ENCODE assay signal across 13 cellular contexts in the genomic region with DNA sequence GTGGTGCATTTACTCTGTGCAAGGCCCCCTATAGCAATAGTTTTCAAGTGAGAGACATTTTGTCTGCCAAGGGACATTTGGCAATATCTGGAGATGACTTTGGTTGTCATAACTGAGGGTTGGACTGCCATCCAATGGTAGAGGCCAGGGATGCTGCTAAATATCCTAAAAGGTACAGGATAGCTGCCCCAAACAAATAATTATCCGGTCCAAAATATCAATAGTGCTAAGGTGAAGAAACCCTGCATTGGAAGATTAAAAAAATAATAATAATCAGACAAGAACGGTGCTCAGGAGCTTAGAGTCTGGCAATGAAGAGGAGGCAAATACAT. TPM values are rescaled to one million over a fixed set of nuclear protein-coding genes. Genes with fewer than 3 reads are reported as not detected.
DNase-seq lines count a peak whose midpoint lies in the region; ATAC-seq and TF ChIP-seq lines count a peak whose summit lies in the region.
"Had no signal": no experiment of that assay in that cellular context is flagged by ENCODE, and none has a peak within 500 bp of the region (broad histone marks: within the 10 kb centered on the region; RNA-seq: fewer than 3 reads in every experiment).

No MANE protein-coding gene starts in this region.

- ATAC-seq in SK-N-SH treated with all-trans-retinoic acid at 6 μM for 48 hours (peak; percentile 58), sciatic nerve (peak; percentile 83), GM18861 (IDR thresholded peaks at IDR 0.05; ENCODE audit: unreplicated experiment) (no peak)
- ATAC-seq: mucosa of descending colon had no signal

- intact Hi-C loops in sciatic nerve (cut with DNase I) = no loop called here

- no peak overlapping the region for H3K4me3 ChIP-seq in fibroblast of villous mesenchyme (ENCODE audit: low read depth, low read length)
- H3K4me3 ChIP-seq: mucosa of descending colon had no signal

- DNase-seq in GM03348 (ENCODE audit: low spot score) (peak; percentile 20), fibroblast of villous mesenchyme (ENCODE audit: low read depth) (peak; percentile 19), sciatic nerve (ENCODE audit: low spot score) (no peak), NOMO-1 treated with DMSO at 0.1 percent for 48 hours (lab: John Stamatoyannopoulos, UW; ENCODE audit: unreplicated experiment) (no peak), AML-193 (lab: John Stamatoyannopoulos, UW) (no peak), H4 (ENCODE audit: low spot score) (no peak)
- DNase-seq: activated CD4-positive, CD25-positive, alpha-beta regulatory T cell treated with anti-CD3 and anti-CD28 coated beads, Interleukin-2, amount 50 U/mL, for 72 hours; H9; mucosa of descending colon; SHP77 treated with DMSO at 0.1 percent for 48 hours had no signal

- TF ChIP-seq CTCF in fibroblast of villous mesenchyme (IDR thresholded peaks at IDR 0.05; ENCODE audit: insufficient read depth, low read depth, low read length) = peak; percentile 31

TF ChIP-seq in SK-N-SH treated with all-trans-retinoic acid at 6 μM for 48 hours, 23 proteins besides CTCF, POLR2A, EP300 and RAD21:
- TF ChIP-seq, protein P1, sequence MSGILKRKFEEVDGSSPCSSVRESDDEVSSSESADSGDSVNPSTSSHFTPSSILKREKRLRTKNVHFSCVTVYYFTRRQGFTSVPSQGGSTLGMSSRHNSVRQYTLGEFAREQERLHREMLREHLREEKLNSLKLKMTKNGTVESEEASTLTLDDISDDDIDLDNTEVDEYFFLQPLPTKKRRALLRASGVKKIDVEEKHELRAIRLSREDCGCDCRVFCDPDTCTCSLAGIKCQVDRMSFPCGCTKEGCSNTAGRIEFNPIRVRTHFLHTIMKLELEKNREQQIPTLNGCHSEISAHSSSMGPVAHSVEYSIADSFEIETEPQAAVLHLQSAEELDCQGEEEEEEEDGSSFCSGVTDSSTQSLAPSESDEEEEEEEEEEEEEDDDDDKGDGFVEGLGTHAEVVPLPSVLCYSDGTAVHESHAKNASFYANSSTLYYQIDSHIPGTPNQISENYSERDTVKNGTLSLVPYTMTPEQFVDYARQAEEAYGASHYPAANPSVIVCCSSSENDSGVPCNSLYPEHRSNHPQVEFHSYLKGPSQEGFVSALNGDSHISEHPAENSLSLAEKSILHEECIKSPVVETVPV (CRISPR knock-in tag; IDR thresholded peaks at IDR 0.05) = no peak
- TF ChIP-seq TOX (CRISPR knock-in tag; IDR thresholded peaks at IDR 0.05; ENCODE audit: borderline replicate concordance) (no peak), ZNF70 (CRISPR knock-in tag; IDR thresholded peaks at IDR 0.05) (no peak), ZNF565 (CRISPR knock-in tag; conservative IDR thresholded peaks at IDR 0.05; ENCODE audit: low read depth) (no peak), BACH2 (CRISPR knock-in tag; IDR thresholded peaks at IDR 0.05; ENCODE audit: borderline replicate concordance) (no peak), ZFP3 (CRISPR knock-in tag; IDR thresholded peaks at IDR 0.05) (no peak), RARB (CRISPR knock-in tag; IDR thresholded peaks at IDR 0.05) (no peak)

RNA-seq across cellular contexts. Expression of a gene that starts 11.3 kb away (rescaled TPM):
- total RNA-seq in fibroblast of villous mesenchyme (0.32 and 0.43 TPM in 2 replicates), sciatic nerve (40.2 TPM)
- total RNA-seq in H4 (2014; rRNA removed; shearing (Covaris generic)) = 0.31 and 0.88 TPM in 2 replicates
- total RNA-seq: activated T-helper 2 cell treated with anti-CD3 and anti-CD28 coated beads, Interferon-gamma antibody, Interleukin-2, Interleukin-4, amounts not matched to agents 10 μg/mL and 5 μg/mL and 100 μg/mL, durations not matched to agents 14 hours and 24 hours and 36 hours had no signal

Comparison
In these comparisons a context has a peak if more than half of its experiments do, and no peak if none do; other contexts are left out.
1. DNase-seq: peak in GM03348 (single experiment) and fibroblast of villous mesenchyme (single experiment); none in sciatic nerve (single experiment), NOMO-1 treated with DMSO at 0.1 percent for 48 hours (single experiment), AML-193 (0 of 2) and H4 (single experiment).
2. RNA of a gene that starts 11.3 kb away (total RNA-seq): 40.2 TPM in sciatic nerve (single experiment); 0.32 to 0.43 TPM in fibroblast of villous mesenchyme and 0.31 to 0.88 TPM in H4; every median in the first group is over 10 times any median in the second.